In the genomic region with DNA sequence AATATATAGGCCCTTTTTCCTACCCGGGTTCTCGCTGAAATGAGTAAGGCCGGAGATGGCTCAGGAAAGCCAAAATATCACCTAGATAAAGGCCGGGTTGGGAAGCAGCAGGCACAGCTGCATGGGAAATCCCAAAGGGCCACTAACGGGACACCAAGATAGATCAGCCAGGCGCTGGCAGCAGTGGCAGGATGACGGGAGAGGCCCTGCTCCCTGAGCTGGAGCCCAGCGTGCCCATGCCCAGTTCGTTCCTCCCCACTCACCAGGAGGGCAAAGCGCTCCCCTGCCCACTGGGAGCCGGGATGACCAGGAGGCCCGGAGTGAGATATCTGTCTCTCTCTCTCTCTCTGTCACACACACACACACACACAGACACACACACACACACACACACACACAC, we compare ENCODE assay signal across 11 cellular contexts.
DNase-seq lines count a peak whose midpoint lies in the region; ATAC-seq and TF ChIP-seq lines count a peak whose summit lies in the region.
"Had no signal": no experiment of that assay in that cellular context is flagged by ENCODE, and none has a peak within 500 bp of the region (broad histone marks: within the 10 kb centered on the region; RNA-seq: fewer than 3 reads in every experiment).

No MANE protein-coding gene starts in this region.

- H3K27ac ChIP-seq in lower lobe of right lung = no peak overlapping the region
- H3K27ac ChIP-seq in vagina = peak overlapping the region; percentile 52

- peak; percentile 2 for DNase-seq in NK-92 treated with Interleukin-12 subunit alpha and Interleukin-12 subunit beta, amount 100 ng/mL, for 24 hours (lab: John Stamatoyannopoulos, UW)
- DNase-seq in NK-92 (lab: John Stamatoyannopoulos, UW; ENCODE audit: unreplicated experiment) = no peak
- no peak for DNase-seq in astrocyte of the spinal cord (ENCODE audit: low read depth, low spot score)
- no peak for DNase-seq in lower lobe of right lung
- no peak for DNase-seq in vagina (ENCODE audit: extremely low spot score in 2 of 2)
- no peak for DNase-seq in activated gamma-delta T cell treated with Interleukin-2 at 50 U/mL for 16 hours
- DNase-seq in nephron progenitor cell = no peak
- DNase-seq: Calu3, testis had no signal

- TF ChIP-seq CTCF in astrocyte of the spinal cord (IDR thresholded peaks at IDR 0.05; ENCODE audit: low read depth, low read length) = no peak
- no peak for TF ChIP-seq CTCF in lower lobe of right lung (IDR thresholded peaks at IDR 0.05)
- no peak for TF ChIP-seq CTCF in vagina (IDR thresholded peaks at IDR 0.05)
- no peak for TF ChIP-seq CTCF in nephron progenitor cell (IDR thresholded peaks at IDR 0.05)

- no peaks in the 10 kb centered on the region for H3K36me3 ChIP-seq in lower lobe of right lung
- no peaks in the 10 kb centered on the region for H3K36me3 ChIP-seq in vagina

- intact Hi-C loops in lower lobe of right lung (cut with DNase I) = no loop called here
- intact Hi-C loops in vagina (cut with DNase I) = no loop called here

- TF ChIP-seq POLR2A in vagina (IDR thresholded peaks at IDR 0.05) = no peak

- no peak overlapping the region for H3K27ac Mint-ChIP-seq in nephron progenitor cell

- peaks cover 4% of the 10 kb centered on the region for H3K4me1 ChIP-seq in lower lobe of right lung
- peaks cover 14% of the 10 kb centered on the region for H3K4me1 ChIP-seq in vagina
- H3K4me1 ChIP-seq: testis had no signal

- H3K4me1 Mint-ChIP-seq in nephron progenitor cell = peaks cover 55% of the 10 kb centered on the region

- no peaks in the 10 kb centered on the region for H3K9me3 Mint-ChIP-seq in nephron progenitor cell
- H3K9me3 Mint-ChIP-seq: T-helper 1 cell treated with Interleukin-12 subunit alpha and Interleukin-12 subunit beta and Interleukin-4 antibody, amounts not matched to agents 30 μg/mL and 1 μg/mL, for 36 hours had no signal

- peak in 1 of 2 donors; percentile 3 for ATAC-seq in lower lobe of right lung
- no peak for ATAC-seq in HG02852 (IDR thresholded peaks at IDR 0.05; ENCODE audit: unreplicated experiment)

- H3K27me3 ChIP-seq in lower lobe of right lung (ENCODE audit: low read depth) (peaks cover 11% of the 10 kb centered on the region), vagina (no peaks in the 10 kb centered on the region)
- H3K27me3 ChIP-seq: testis had no signal

- H3K9me3 ChIP-seq in lower lobe of right lung = no peaks in the 10 kb centered on the region
- H3K9me3 ChIP-seq in vagina = no peaks in the 10 kb centered on the region
- H3K9me3 ChIP-seq: testis had no signal

- H3K4me3 ChIP-seq in astrocyte of the spinal cord (ENCODE audit: low read depth, low read length) (peak overlapping the region; percentile 48), lower lobe of right lung (peak overlapping the region; percentile 61), vagina (peak overlapping the region; percentile 51 to 52)

- H3K4me3 Mint-ChIP-seq in nephron progenitor cell = no peak overlapping the region

- in situ Hi-C loops in astrocyte of the spinal cord (cut with HindIII; ENCODE audit: low sequenced_read_pairs) = no loop called here

- H3K36me3 Mint-ChIP-seq in nephron progenitor cell (ENCODE audit: low read depth) = peaks cover 7% of the 10 kb centered on the region

- H3K27me3 Mint-ChIP-seq in nephron progenitor cell (ENCODE audit: low read depth, poor library complexity) = peaks cover 3% of the 10 kb centered on the region
